In genomic region chr19:45794627-45795026, GRCh38 we compare ENCODE assay signal across 20 cellular contexts. TPM values are rescaled to one million over a fixed set of nuclear protein-coding genes. Genes with fewer than 3 reads are reported as not detected.
DNase-seq lines count a peak whose midpoint lies in the region; ATAC-seq and TF ChIP-seq lines count a peak whose summit lies in the region.
"Had no signal": no experiment of that assay in that cellular context is flagged by ENCODE, and none has a peak within 500 bp of the region (broad histone marks: within the 10 kb centered on the region; RNA-seq: fewer than 3 reads in every experiment).

No MANE protein-coding gene starts in this region.

- intact Hi-C loops in CD4-positive, alpha-beta memory T cell (cut with micrococcal nuclease) = loop anchor here (10.0 kb wide), 1 partner anchor 200 kb away; the partner anchor contains the start of gene CCDC61
- intact Hi-C loops in heart right ventricle (cut with DNase I) = no loop called here

- H3K4me3 ChIP-seq in CD4-positive, alpha-beta memory T cell (ENCODE audit: low read length in 2 of 2) = no peak overlapping the region
- H3K4me3 ChIP-seq in heart right ventricle = no peak overlapping the region
- H3K4me3 ChIP-seq: GM23338 had no signal

- no peaks in the 10 kb centered on the region for H3K36me3 ChIP-seq in CD4-positive, alpha-beta memory T cell (ENCODE audit: insufficient read depth, low read length)
- H3K36me3 ChIP-seq in heart right ventricle = peaks cover 0 to 13% (median 4%) of the 10 kb centered on the region in 9 donors

- peak overlapping the region in 6 of 8 donors; percentile 1 to 54 (median 34) for H3K4me3 Mint-ChIP-seq in CD4-positive, alpha-beta memory T cell
- H3K4me3 Mint-ChIP-seq in IgD-negative memory B cell = peak overlapping the region in 1 of 4 donors; percentile 71
- peak overlapping the region in 1 of 2 donors; percentile 60 for H3K4me3 Mint-ChIP-seq in effector memory CD8-positive, alpha-beta T cell
- H3K4me3 Mint-ChIP-seq in neural crest cell = peak overlapping the region; percentile 9
- H3K4me3 Mint-ChIP-seq in activated T-cell treated with anti-CD3 and anti-CD28 coated beads, Interleukin-2, amount 50 U/mL, for 24 hours = no peak overlapping the region
- H3K4me3 Mint-ChIP-seq: GM23338 had no signal

- peaks cover 30 to 44% (median 34%) of the 10 kb centered on the region in 4 donors for H3K4me1 Mint-ChIP-seq in CD4-positive, alpha-beta memory T cell
- H3K4me1 Mint-ChIP-seq in IgD-negative memory B cell = peaks cover 21 to 30% (median 27%) of the 10 kb centered on the region in 3 donors
- H3K4me1 Mint-ChIP-seq in effector memory CD8-positive, alpha-beta T cell (ENCODE audit: low read depth in 2 of 2) = peaks cover 33 to 36% of the 10 kb centered on the region in 2 donors
- peaks cover 39% of the 10 kb centered on the region for H3K4me1 Mint-ChIP-seq in neural crest cell
- peaks cover 36% of the 10 kb centered on the region for H3K4me1 Mint-ChIP-seq in activated T-cell treated with anti-CD3 and anti-CD28 coated beads, Interleukin-2, amount 50 U/mL, for 24 hours (ENCODE audit: low read depth)

- POLR2A ChIA-PET in CD4-positive, alpha-beta memory T cell (lab: Charles Lee; ENCODE audit: partially characterized antibody) = interaction anchor here (1.2 to 1.6 kb wide), 2 partner anchors 25 to 65 kb away, joined by 3 to 8 read pairs; no protein-coding TSS in a partner anchor

- 79 to 83% methylated on average over 2 of the region's 2 CpGs for WGBS in heart right ventricle, 2 donors

- ATAC-seq in effector memory CD8-positive, alpha-beta T cell (replicated peaks) = no peak
- ATAC-seq in heart right ventricle = no peak
- ATAC-seq: GM23338, HCT116 had no signal

- H3K4me1 ChIP-seq in CD4-positive, alpha-beta memory T cell (ENCODE audit: insufficient read depth, low read length) = peaks cover 36% of the 10 kb centered on the region
- peaks cover 0 to 37% (median 31%) of the 10 kb centered on the region in 9 donors for H3K4me1 ChIP-seq in heart right ventricle

- H3K27ac ChIP-seq in CD4-positive, alpha-beta memory T cell (ENCODE audit: low read depth, low read length) = no peak overlapping the region
- no peak overlapping the region for H3K27ac ChIP-seq in heart right ventricle
- H3K27ac ChIP-seq: C4-2B had no signal

- no peaks in the 10 kb centered on the region for H3K9me3 Mint-ChIP-seq in CD4-positive, alpha-beta memory T cell
- H3K9me3 Mint-ChIP-seq in IgD-negative memory B cell (no peaks in the 10 kb centered on the region), neural crest cell (no peaks in the 10 kb centered on the region)
- H3K9me3 Mint-ChIP-seq in effector memory CD8-positive, alpha-beta T cell = no peaks in the 10 kb centered on the region
- H3K9me3 Mint-ChIP-seq in activated T-cell treated with anti-CD3 and anti-CD28 coated beads, Interleukin-2, amount 50 U/mL, for 24 hours = no peaks in the 10 kb centered on the region
- H3K9me3 Mint-ChIP-seq: GM23338 had no signal

- peaks cover 0 to 16% of the 10 kb centered on the region in 2 donors for H3K36me3 Mint-ChIP-seq in CD4-positive, alpha-beta memory T cell
- H3K36me3 Mint-ChIP-seq in IgD-negative memory B cell = peaks cover 2% of the 10 kb centered on the region
- peaks cover 32% of the 10 kb centered on the region for H3K36me3 Mint-ChIP-seq in effector memory CD8-positive, alpha-beta T cell (ENCODE audit: insufficient read depth)
- H3K36me3 Mint-ChIP-seq in neural crest cell (ENCODE audit: low read depth) = peaks cover 3% of the 10 kb centered on the region
- peaks cover 18% of the 10 kb centered on the region for H3K36me3 Mint-ChIP-seq in activated T-cell treated with anti-CD3 and anti-CD28 coated beads, Interleukin-2, amount 50 U/mL, for 24 hours (ENCODE audit: low read depth)

- DNase-seq in CD4-positive, alpha-beta memory T cell = no peak
- DNase-seq in effector memory CD8-positive, alpha-beta T cell = no peak
- DNase-seq in neural crest cell (ENCODE audit: low read depth, low spot score) (no peak), heart right ventricle (no peak), kidney glomerular epithelial cell (lab: John Stamatoyannopoulos, UW) (no peak)
- DNase-seq in activated T-cell treated with anti-CD3 and anti-CD28 coated beads, Interleukin-2, amount 50 U/mL, for 24 hours = no peak
- DNase-seq: ACHN, DMS53, EL, IMR-90, Kasumi-1, MM.1S, NCI-H1092 treated with DMSO at 0.1 percent for 48 hours, NCI-H748 treated with DMSO at 0.1 percent for 48 hours, OCI-M1, Right ventricle myocardium superior had no signal

- no peaks in the 10 kb centered on the region for H3K9me3 ChIP-seq in CD4-positive, alpha-beta memory T cell (ENCODE audit: control insufficient read depth in 1 of 2, low read length in 2 of 2)
- no peaks in the 10 kb centered on the region for H3K9me3 ChIP-seq in heart right ventricle

- H3K27me3 ChIP-seq in CD4-positive, alpha-beta memory T cell (ENCODE audit: insufficient read depth, low read length) = peaks cover 7% of the 10 kb centered on the region
- peaks cover 0 to 76% (median 0%) of the 10 kb centered on the region in 7 donors for H3K27me3 ChIP-seq in heart right ventricle

- peaks cover 12 to 24% of the 10 kb centered on the region in 2 donors for H3K27me3 Mint-ChIP-seq in CD4-positive, alpha-beta memory T cell
- H3K27me3 Mint-ChIP-seq in IgD-negative memory B cell = peaks cover 8% of the 10 kb centered on the region
- peaks cover 0 to 49% of the 10 kb centered on the region in 2 donors for H3K27me3 Mint-ChIP-seq in effector memory CD8-positive, alpha-beta T cell
- H3K27me3 Mint-ChIP-seq in neural crest cell (ENCODE audit: low read depth) = no peaks in the 10 kb centered on the region
- H3K27me3 Mint-ChIP-seq in activated T-cell treated with anti-CD3 and anti-CD28 coated beads, Interleukin-2, amount 50 U/mL, for 24 hours = peaks cover 46% of the 10 kb centered on the region

- CTCF ChIA-PET in CD4-positive, alpha-beta memory T cell (lab: Charles Lee; ENCODE audit: partially characterized antibody) = interaction anchor here (1.1 to 12.2 kb wide), 2 partner anchors 26 to 79 kb away, joined by 3 to 238 read pairs; partner anchors contain the start of gene SIX5

- TF ChIP-seq CTCF in neural crest cell (conservative IDR thresholded peaks at IDR 0.05) (no peak), heart right ventricle (IDR thresholded peaks at IDR 0.05) (no peak)

- H3K27ac Mint-ChIP-seq in CD4-positive, alpha-beta memory T cell = peak overlapping the region in 3 of 7 donors; percentile 13 to 93 (median 73)
- H3K27ac Mint-ChIP-seq in IgD-negative memory B cell (peak overlapping the region in 2 of 3 donors; percentile 83 to 89), neural crest cell (ENCODE audit: unreplicated experiment) (peak overlapping the region; percentile 3)
- H3K27ac Mint-ChIP-seq in effector memory CD8-positive, alpha-beta T cell = peak overlapping the region; percentile 30 to 61
- H3K27ac Mint-ChIP-seq in activated T-cell treated with anti-CD3 and anti-CD28 coated beads, Interleukin-2, amount 50 U/mL, for 24 hours = no peak overlapping the region
- H3K27ac Mint-ChIP-seq: GM23338 had no signal

RNA-seq across cellular contexts. Expression of gene DMWD, which starts 2.0 kb away (rescaled TPM):
- total RNA-seq in CD4-positive, alpha-beta memory T cell = 10 to 100 TPM; 49.3 to 52.6 TPM
- polyA plus RNA-seq in CD4-positive, alpha-beta memory T cell = 10 to 100 TPM in 1 of 2 donors, 1 to 10 TPM in 1; 6.9 to 11.7 TPM
- 16.7 TPM for polyA plus RNA-seq in IgD-negative memory B cell
- 107 and 110 TPM in 2 replicates for total RNA-seq in neural crest cell
- 10 to 100 TPM; 54.2 to 78.1 (median 69.3) TPM for total RNA-seq in heart right ventricle
- 10 to 100 TPM; 44.6 to 58.9 TPM for polyA plus RNA-seq in heart right ventricle

RNA-seq across cellular contexts. Expression of gene DMPK, which starts 12.3 kb away (rescaled TPM):
- 10 to 100 TPM; 30.8 to 32.9 TPM for total RNA-seq in CD4-positive, alpha-beta memory T cell
- 1 to 10 TPM in 1 of 2 donors, not detected in 1; 1.3 TPM for polyA plus RNA-seq in CD4-positive, alpha-beta memory T cell
- 1.6 TPM for polyA plus RNA-seq in IgD-negative memory B cell
- total RNA-seq in neural crest cell = 114 and 118 TPM in 2 replicates
- total RNA-seq in heart right ventricle = 100 to 1,000 TPM; 220 to 377 (median 296) TPM
- 100 to 1,000 TPM; 377 to 439 TPM for polyA plus RNA-seq in heart right ventricle

RNA-seq across cellular contexts. Expression of gene RSPH6A, which starts 20.5 kb away (rescaled TPM):
- under 1 TPM; 0.29 to 0.39 TPM for total RNA-seq in CD4-positive, alpha-beta memory T cell
- not detected for polyA plus RNA-seq in CD4-positive, alpha-beta memory T cell
- polyA plus RNA-seq in IgD-negative memory B cell (not detected), heart right ventricle (not detected)
- total RNA-seq in neural crest cell (0.32 and 0.44 TPM in 2 replicates), heart right ventricle (under 1 TPM in 2 of 10 donors, not detected in 8; 0.09 to 0.15 TPM)

RNA-seq across cellular contexts. Expression of gene SIX5, which starts 25.6 kb away (rescaled TPM):
- 1 to 10 TPM; 1.5 to 1.7 TPM for total RNA-seq in CD4-positive, alpha-beta memory T cell
- polyA plus RNA-seq in CD4-positive, alpha-beta memory T cell = under 1 TPM in 1 of 2 donors, not detected in 1; 0.08 TPM
- polyA plus RNA-seq in IgD-negative memory B cell (0.41 TPM), heart right ventricle (10 to 100 TPM; 15.5 to 29.3 TPM)
- total RNA-seq in neural crest cell (36.8 and 38.6 TPM in 2 replicates), heart right ventricle (10 to 100 TPM; 16.8 to 24.5 (median 21.3) TPM)
